8 cellular contexts compared by ENCODE assay signal in the genomic region with DNA sequence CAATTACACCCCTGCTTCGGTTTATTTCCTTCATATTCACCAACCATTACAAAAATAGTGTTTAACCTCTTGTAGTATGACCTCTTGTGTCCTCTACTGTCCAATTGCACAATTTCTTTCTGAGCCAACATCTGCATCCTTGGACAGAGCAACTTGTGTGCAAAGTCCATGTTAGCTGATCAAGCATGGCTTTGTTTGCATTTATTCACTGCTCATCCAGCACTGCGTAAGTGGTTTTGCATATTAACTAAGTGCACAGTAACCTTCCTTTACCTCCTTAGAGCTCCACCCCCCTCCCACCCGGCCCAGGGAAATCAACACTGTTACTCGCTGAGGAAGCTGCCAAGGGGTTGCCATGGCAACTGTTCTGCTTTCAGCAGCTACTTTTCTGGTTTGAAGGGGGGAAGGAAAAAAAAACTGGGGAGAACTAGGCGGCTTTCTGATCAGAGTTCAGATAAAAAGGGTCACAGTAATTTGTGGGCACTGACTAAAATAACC.
DNase-seq lines count a peak whose midpoint lies in the region; ATAC-seq and TF ChIP-seq lines count a peak whose summit lies in the region.

No MANE protein-coding gene starts in this region.

- peak; percentile 35 for ATAC-seq in HG02852 (IDR thresholded peaks at IDR 0.05; ENCODE audit: unreplicated experiment)

- H3K27me3 Mint-ChIP-seq in mesothelial cell of epicardium (ENCODE audit: low read depth): no peaks in the 10 kb centered on the region

- H3K27ac Mint-ChIP-seq in mesothelial cell of epicardium: peak overlapping the region; percentile 89

- no peaks in the 10 kb centered on the region for H3K9me3 Mint-ChIP-seq in mesothelial cell of epicardium

- no peaks in the 10 kb centered on the region for H3K36me3 Mint-ChIP-seq in mesothelial cell of epicardium

- H3K4me3 Mint-ChIP-seq in mesothelial cell of epicardium: peak overlapping the region; percentile 40

- peak; percentile 75 for DNase-seq in EH (ENCODE audit: low read depth)
- DNase-seq in NCI-H345 (lab: John Stamatoyannopoulos, UW): peak; percentile 93
- peak; percentile 69 to 84 for DNase-seq in activated CD8-positive, alpha-beta memory T cell treated with anti-CD3 and anti-CD28 coated beads for 1 hour (ENCODE audit: extremely low read depth in 1 of 2, low read depth in 1 of 2)
- peak; percentile 77 for DNase-seq in effector CD8-positive, alpha-beta T cell (lab: John Stamatoyannopoulos, UW)
- peak; percentile 40 to 47 for DNase-seq in mesothelial cell of epicardium (ENCODE audit: low spot score in 2 of 2, unreplicated experiment in 2 of 2)
- DNase-seq in stimulated activated CD8-positive, alpha-beta memory T cell treated with anti-CD3 and anti-CD28 coated beads, Interleukin-15, amount 100 ng/mL, for 24 hours (ENCODE audit: low read depth): peak; percentile 31
- DNase-seq in HPDE6-E6E7 (ENCODE audit: extremely low spot score): no peak

- no peak for TF ChIP-seq CTCF in mesothelial cell of epicardium (IDR thresholded peaks at IDR 0.05; ENCODE audit: unreplicated experiment)

- peaks cover 53% of the 10 kb centered on the region for H3K4me1 Mint-ChIP-seq in mesothelial cell of epicardium
